In genomic region chr9:116100711-116101111, GRCh38 we compare ENCODE assay signal across 23 cellular contexts. TPM values are rescaled to one million over a fixed set of nuclear protein-coding genes. Genes with fewer than 3 reads are reported as not detected.
A peak's percentile ranks its signal among the peaks of the same experiment; 100 is the strongest.
DNase-seq lines count a peak whose midpoint lies in the region; ATAC-seq and TF ChIP-seq lines count a peak whose summit lies in the region.
"Had no signal": no experiment of that assay in that cellular context is flagged by ENCODE, and none has a peak within 500 bp of the region (broad histone marks: within the 10 kb centered on the region; RNA-seq: fewer than 3 reads in every experiment).

No MANE protein-coding gene starts in this region.

- 6 to 12% methylated on average over 3 of the region's 3 CpGs for WGBS in GM23248 (ENCODE audit: low coverage in 1 of 2, low lambda C conversion rate in 2 of 2, missing lambda C conversion rate in 2 of 2), 2 experiments

- TF ChIP-seq CTCF in fibroblast of mammary gland (conservative IDR thresholded peaks at IDR 0.05; ENCODE audit: control insufficient read depth, insufficient read depth, low read depth, low read length) (no peak), osteoblast (IDR thresholded peaks at IDR 0.05; ENCODE audit: extremely low read depth, low read depth, low read length) (no peak)

- H3K9me2 ChIP-seq in GM23248 (ENCODE audit: insufficient read depth) = no peaks in the 10 kb centered on the region

- H3K27me3 ChIP-seq in GM23248 (replicated peaks; ENCODE audit: insufficient read depth) = no peaks in the 10 kb centered on the region
- no peaks in the 10 kb centered on the region for H3K27me3 ChIP-seq in SJCRH30
- H3K27me3 ChIP-seq in osteoblast (ENCODE audit: insufficient read depth, low read length) = no peaks in the 10 kb centered on the region

- H4K20me1 ChIP-seq in GM23248 (ENCODE audit: insufficient read depth) (no peaks in the 10 kb centered on the region), osteoblast (ENCODE audit: insufficient read depth, low read length) (no peaks in the 10 kb centered on the region)

- H3K4me3 ChIP-seq in GM23248 = no peak overlapping the region
- H3K4me3 ChIP-seq in SJCRH30 = no peak overlapping the region
- H3K4me3 ChIP-seq in fibroblast of mammary gland (ENCODE audit: control insufficient read depth, low read depth, low read length) = no peak overlapping the region
- no peak overlapping the region for H3K4me3 ChIP-seq in osteoblast (ENCODE audit: insufficient read depth, low read length)
- H3K4me3 ChIP-seq: PC-9, prostate gland had no signal

- H3K9ac ChIP-seq in GM23248 = no peak overlapping the region

- DNase-seq in GM23248 (peak; percentile 75), SJCRH30 (no peak), fibroblast of mammary gland (ENCODE audit: low read depth) (peak; percentile 86), osteoblast (ENCODE audit: insufficient read length, low spot score, missing footprints) (no peak), COLO829 (ENCODE audit: low spot score) (no peak), HuH-7 (ENCODE audit: low spot score) (no peak), amniotic stem cell (lab: John Stamatoyannopoulos, UW) (no peak)
- DNase-seq: activated CD4-positive, alpha-beta T cell treated with anti-CD3 and anti-CD28 coated beads, Interleukin-2, amount 50 U/mL, for 48 hours; activated CD4-positive, CD25-positive, alpha-beta regulatory T cell; activated CD8-positive, alpha-beta memory T cell treated with anti-CD3 and anti-CD28 coated beads, Interleukin-2, amount 50 U/mL, for 48 hours; CD4-positive, alpha-beta memory T cell; GOT3; Karpas-422; NCI-H187 treated with DMSO at 0.1 percent for 48 hours; NCI-H345; NCI-H82; SHP77 treated with DMSO at 0.1 percent for 48 hours; stimulated activated CD4-positive, alpha-beta T cell treated with anti-CD3 and anti-CD28 coated beads, Interleukin-2, amount 100 ng/mL, for 24 hours had no signal

- no peaks in the 10 kb centered on the region for H3K79me2 ChIP-seq in GM23248 (ENCODE audit: insufficient read depth)
- H3K79me2 ChIP-seq in osteoblast (ENCODE audit: insufficient read depth, low read length) = no peaks in the 10 kb centered on the region

- peaks cover 58% of the 10 kb centered on the region for H3F3A ChIP-seq in GM23248 (ENCODE audit: insufficient read depth)

- no peak for ATAC-seq in HG03280 (IDR thresholded peaks at IDR 0.05; ENCODE audit: unreplicated experiment)
- ATAC-seq: activated naive CD4-positive, alpha-beta T cell treated with anti-CD3 and anti-CD28 coated beads, Interleukin-2, amount 50 U/mL, for 72 hours had no signal

- H3K4me2 ChIP-seq in GM23248 (ENCODE audit: unreplicated experiment) (peak overlapping the region; percentile 3), osteoblast (ENCODE audit: insufficient read depth, low read length) (no peak overlapping the region)
- H3K4me2 ChIP-seq: PC-9 had no signal

- H3K27ac ChIP-seq in GM23248 (peak overlapping the region; percentile 57), SJCRH30 (peak overlapping the region; percentile 47; the same call in 1 of the 2 replicates), osteoblast (ENCODE audit: low read depth, low read length) (peak overlapping the region; percentile 74)
- H3K27ac ChIP-seq: PC-9, prostate gland had no signal

- H3K9me3 ChIP-seq in GM23248 (ENCODE audit: low read depth) = no peaks in the 10 kb centered on the region
- H3K9me3 ChIP-seq in SJCRH30 (replicated peaks) = no peaks in the 10 kb centered on the region
- H3K9me3 ChIP-seq in osteoblast (ENCODE audit: low read depth, low read length) = no peaks in the 10 kb centered on the region
- H3K9me3 ChIP-seq: prostate gland had no signal

- H3K36me3 ChIP-seq in GM23248 (ENCODE audit: low read depth) (no peaks in the 10 kb centered on the region), SJCRH30 (no peaks in the 10 kb centered on the region), osteoblast (ENCODE audit: insufficient read depth, low read length) (no peaks in the 10 kb centered on the region)
- H3K36me3 ChIP-seq: prostate gland had no signal

- no peak overlapping the region for H2AFZ ChIP-seq in GM23248
- no peak overlapping the region for H2AFZ ChIP-seq in osteoblast (ENCODE audit: low read length)
- H2AFZ ChIP-seq: PC-9 had no signal

- in situ Hi-C loops in GM23248 (cut with MboI) = no loop called here

- H3K4me1 ChIP-seq in GM23248 (ENCODE audit: insufficient read depth) = peaks cover 57% of the 10 kb centered on the region
- H3K4me1 ChIP-seq in SJCRH30 = peaks cover 24% of the 10 kb centered on the region
- peaks cover 55% of the 10 kb centered on the region for H3K4me1 ChIP-seq in osteoblast (ENCODE audit: insufficient read depth, low read length)
- H3K4me1 ChIP-seq: prostate gland had no signal

RNA-seq across cellular contexts. Expression of gene PAPPA, which starts 52.9 kb away (rescaled TPM):
- 30.3 and 31.5 TPM in 2 replicates for total RNA-seq in GM23248 (2014; rRNA removed; shearing (Covaris generic))
- 8.2 and 8.7 TPM in 2 replicates for polyA plus RNA-seq in GM23248 (2016; fragmentation: Nextera tagmentation; extraction: Ambion mirVana)
- total RNA-seq in SJCRH30 (2014; rRNA removed; shearing (Covaris generic)) = 2.5 and 2.8 TPM in 2 replicates
- 56.5 and 86.9 TPM in 2 replicates for total RNA-seq in osteoblast
- total RNA-seq: activated T-helper 2 cell treated with anti-CD3 and anti-CD28 coated beads, Interferon-gamma antibody, Interleukin-2, Interleukin-4, amounts not matched to agents 10 μg/mL and 5 μg/mL and 100 μg/mL, durations not matched to agents 14 hours and 24 hours and 36 hours; CD4-positive, alpha-beta memory T cell had no signal
- polyA plus RNA-seq: CD4-positive, alpha-beta memory T cell had no signal

Comparison
In these comparisons a context has a peak if more than half of its experiments do, and no peak if none do; other contexts are left out.
1. DNase-seq: peak in GM23248 (single experiment) and fibroblast of mammary gland (single experiment); none in SJCRH30 (0 of 2), osteoblast (single experiment), COLO829 (single experiment), HuH-7 (single experiment) and amniotic stem cell (single experiment).
2. Peak in every context shown above with its lines, with median percentiles within 50 percentile points of each other: H3K27ac ChIP-seq.